ENCODE assay signal across 8 cellular contexts in the genomic region with DNA sequence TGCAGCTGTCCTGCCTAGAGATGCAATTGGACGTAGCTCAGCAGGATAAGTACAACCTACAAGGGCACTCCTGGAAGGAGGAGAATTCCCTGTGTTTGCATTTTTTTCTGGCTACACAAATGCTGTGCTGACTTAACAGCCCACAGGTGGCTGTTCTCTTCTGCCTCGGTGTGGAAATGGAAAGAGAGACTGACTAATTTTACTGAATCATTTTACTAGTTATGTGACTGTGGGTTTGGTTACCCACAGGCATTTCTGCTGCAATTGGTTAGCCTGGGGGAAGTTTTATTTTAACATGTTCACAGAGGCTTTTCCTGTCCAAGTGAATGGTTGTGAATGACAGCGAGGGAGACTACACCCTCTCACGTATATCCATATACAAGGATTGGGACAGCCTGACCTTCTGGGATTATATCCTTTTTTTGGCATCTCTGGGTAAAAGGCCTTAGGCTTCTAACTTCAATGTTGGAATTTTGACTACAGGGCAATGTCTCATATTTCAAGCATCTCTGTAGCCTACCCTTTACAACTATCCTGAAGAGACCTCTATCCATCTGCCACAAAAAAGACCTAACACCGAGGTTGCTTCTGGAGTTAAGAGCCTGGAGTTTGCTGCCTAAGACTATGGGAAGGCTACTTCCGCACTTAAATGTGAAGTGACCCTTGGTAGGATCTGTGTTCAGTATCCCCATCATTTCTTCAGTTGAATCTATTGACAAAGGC.
A peak's percentile ranks its signal among the peaks of the same experiment; 100 is the strongest.
DNase-seq lines count a peak whose midpoint lies in the region; ATAC-seq and TF ChIP-seq lines count a peak whose summit lies in the region.

No MANE protein-coding gene starts in this region.

- TF ChIP-seq POLR2A in lower leg skin (IDR thresholded peaks at IDR 0.05) = no peak

- peak; percentile 90 for DNase-seq in EH (ENCODE audit: low read depth)
- DNase-seq in WTC11 (ENCODE audit: low spot score) = no peak
- peak in 1 of 3 donors; percentile 1 for DNase-seq in mucosa of descending colon
- no peak for DNase-seq in lower leg skin (ENCODE audit: low spot score in 2 of 2)
- no peak for DNase-seq in NCI-H1436 (lab: John Stamatoyannopoulos, UW)
- no peak for DNase-seq in NCI-H1048 (lab: John Stamatoyannopoulos, UW)

- 43 to 60% methylated on average over 6 of the region's 6 CpGs for WGBS in lower leg skin, 2 donors

- no peak overlapping the region for H3K4me3 Mint-ChIP-seq in WTC11

- no peaks in the 10 kb centered on the region for H3K36me3 ChIP-seq in mucosa of descending colon (ENCODE audit: low read depth)

- H3K27ac Mint-ChIP-seq in WTC11 = no peak overlapping the region

- TF ChIP-seq CTCF in WTC11 (IDR thresholded peaks at IDR 0.05) (no peak), mucosa of descending colon (IDR thresholded peaks at IDR 0.05) (no peak), lower leg skin (IDR thresholded peaks at IDR 0.05) (no peak)

- no peaks in the 10 kb centered on the region for H3K9me3 ChIP-seq in mucosa of descending colon

- peaks cover 5% of the 10 kb centered on the region for H3K4me1 Mint-ChIP-seq in WTC11

- no peaks in the 10 kb centered on the region for H3K36me3 Mint-ChIP-seq in WTC11

- no peak overlapping the region for H3K4me3 ChIP-seq in mucosa of descending colon
- no peak overlapping the region for H3K4me3 ChIP-seq in lower leg skin (ENCODE audit: low read depth, poor library complexity, severe bottlenecking)

- peak; percentile 60 for ATAC-seq in GM19463 (IDR thresholded peaks at IDR 0.05; ENCODE audit: unreplicated experiment)
- ATAC-seq in HG03439 (IDR thresholded peaks at IDR 0.05; ENCODE audit: unreplicated experiment) = peak; percentile 78
- peak; percentile 50; the same call in 1 of the 2 replicates for ATAC-seq in WTC11
- ATAC-seq in mucosa of descending colon = peak; percentile 16

- H3K9me3 Mint-ChIP-seq in WTC11 = 0 out of 2 replicates have a peak, but pooled peaks cover 5% of the 10 kb centered on the region

- intact Hi-C loops in mucosa of descending colon (cut with DNase I, micrococcal nuclease) (no loop called here), lower leg skin (cut with DNase I; ENCODE audit: low total_unique reads) (no loop called here)

- H3K27me3 Mint-ChIP-seq in WTC11 (ENCODE audit: low read depth) = no peaks in the 10 kb centered on the region

- POLR2A ChIA-PET in WTC11 (lab: Charles Lee) = no interaction called here

- H3K4me1 ChIP-seq in mucosa of descending colon (ENCODE audit: low read depth) = no peaks in the 10 kb centered on the region

- CTCF ChIA-PET in WTC11 (lab: Charles Lee) = no interaction called here

TF ChIP-seq in WTC11, 78 proteins besides CTCF, POLR2A, EP300 and RAD21:
- TF ChIP-seq ZNF532 (CRISPR knock-in tag; IDR thresholded peaks at IDR 0.05; ENCODE audit: borderline replicate concordance) (no peak), ZNF232 (CRISPR knock-in tag; IDR thresholded peaks at IDR 0.05) (no peak), EMX1 (CRISPR knock-in tag; IDR thresholded peaks at IDR 0.05) (no peak), ZNF219 (CRISPR knock-in tag; IDR thresholded peaks at IDR 0.05; ENCODE audit: borderline replicate concordance) (no peak), RELA (CRISPR knock-in tag; IDR thresholded peaks at IDR 0.05; ENCODE audit: borderline replicate concordance) (no peak), USF2 (CRISPR knock-in tag; IDR thresholded peaks at IDR 0.05) (no peak), NR1H2 (CRISPR knock-in tag; IDR thresholded peaks at IDR 0.05) (no peak), JUN (CRISPR knock-in tag; IDR thresholded peaks at IDR 0.05) (no peak), TEAD4 (CRISPR knock-in tag; IDR thresholded peaks at IDR 0.05) (no peak), MYBL2 (CRISPR knock-in tag; IDR thresholded peaks at IDR 0.05) (no peak), MXD4 (CRISPR knock-in tag; IDR thresholded peaks at IDR 0.05; ENCODE audit: borderline replicate concordance) (no peak), CBFB (CRISPR knock-in tag; IDR thresholded peaks at IDR 0.05; ENCODE audit: low read depth) (no peak), GTF2I (CRISPR knock-in tag; conservative IDR thresholded peaks at IDR 0.05) (no peak)
- TF ChIP-seq, protein P1, sequence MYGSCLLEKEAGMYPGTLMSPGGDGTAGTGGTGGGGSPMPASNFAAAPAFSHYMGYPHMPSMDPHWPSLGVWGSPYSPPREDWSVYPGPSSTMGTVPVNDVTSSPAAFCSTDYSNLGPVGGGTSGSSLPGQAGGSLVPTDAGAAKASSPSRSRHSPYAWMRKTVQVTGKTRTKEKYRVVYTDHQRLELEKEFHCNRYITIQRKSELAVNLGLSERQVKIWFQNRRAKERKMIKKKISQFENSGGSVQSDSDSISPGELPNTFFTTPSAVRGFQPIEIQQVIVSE (CRISPR knock-in tag; IDR thresholded peaks at IDR 0.05; ENCODE audit: borderline replicate concordance) = no peak
- TF ChIP-seq, protein P2, sequence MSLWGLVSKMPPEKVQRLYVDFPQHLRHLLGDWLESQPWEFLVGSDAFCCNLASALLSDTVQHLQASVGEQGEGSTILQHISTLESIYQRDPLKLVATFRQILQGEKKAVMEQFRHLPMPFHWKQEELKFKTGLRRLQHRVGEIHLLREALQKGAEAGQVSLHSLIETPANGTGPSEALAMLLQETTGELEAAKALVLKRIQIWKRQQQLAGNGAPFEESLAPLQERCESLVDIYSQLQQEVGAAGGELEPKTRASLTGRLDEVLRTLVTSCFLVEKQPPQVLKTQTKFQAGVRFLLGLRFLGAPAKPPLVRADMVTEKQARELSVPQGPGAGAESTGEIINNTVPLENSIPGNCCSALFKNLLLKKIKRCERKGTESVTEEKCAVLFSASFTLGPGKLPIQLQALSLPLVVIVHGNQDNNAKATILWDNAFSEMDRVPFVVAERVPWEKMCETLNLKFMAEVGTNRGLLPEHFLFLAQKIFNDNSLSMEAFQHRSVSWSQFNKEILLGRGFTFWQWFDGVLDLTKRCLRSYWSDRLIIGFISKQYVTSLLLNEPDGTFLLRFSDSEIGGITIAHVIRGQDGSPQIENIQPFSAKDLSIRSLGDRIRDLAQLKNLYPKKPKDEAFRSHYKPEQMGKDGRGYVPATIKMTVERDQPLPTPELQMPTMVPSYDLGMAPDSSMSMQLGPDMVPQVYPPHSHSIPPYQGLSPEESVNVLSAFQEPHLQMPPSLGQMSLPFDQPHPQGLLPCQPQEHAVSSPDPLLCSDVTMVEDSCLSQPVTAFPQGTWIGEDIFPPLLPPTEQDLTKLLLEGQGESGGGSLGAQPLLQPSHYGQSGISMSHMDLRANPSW (CRISPR knock-in tag; conservative IDR thresholded peaks at IDR 0.05; ENCODE audit: low read depth) = no peak

Comparison
In these comparisons a context has a peak if more than half of its experiments do, and no peak if none do; other contexts are left out.
1. ATAC-seq: peak in every context shown above with its lines; median percentile 78 in HG03439; 60 in GM19463; 50 in WTC11; 16 in mucosa of descending colon.